8 cellular contexts compared by ENCODE assay signal in genomic region chr11:59102259-59102765, GRCh38. TPM values are rescaled to one million over a fixed set of nuclear protein-coding genes. Genes with fewer than 3 reads are reported as not detected.
DNase-seq lines count a peak whose midpoint lies in the region; ATAC-seq and TF ChIP-seq lines count a peak whose summit lies in the region.

No MANE protein-coding gene starts in this region.

- DNase-seq in OCI-LY7 (ENCODE audit: low spot score) = peak; percentile 94
- peak; percentile 69 for DNase-seq in activated naive CD4-positive, alpha-beta T cell treated with Interleukin-2 at 50 U/mL for 16 hours
- peak; percentile 22 to 68 (median 38) for DNase-seq in heart left ventricle
- peak; percentile 80 for DNase-seq in retina
- DNase-seq in WERI-Rb-1 = no peak
- DNase-seq in NCI-H1694 treated with DMSO at 0.1 percent for 48 hours (lab: John Stamatoyannopoulos, UW) = no peak

- peaks cover 50% of the 10 kb centered on the region; the same call in 1 of the 2 replicates for H3K79me2 ChIP-seq in OCI-LY7 (ENCODE audit: insufficient read depth, low read depth, low read length)

- peaks cover 86% of the 10 kb centered on the region for H3K4me1 ChIP-seq in OCI-LY7 (ENCODE audit: insufficient read depth, low read length, poor library complexity, severe bottlenecking)
- peaks cover 0 to 17% (median 6%) of the 10 kb centered on the region in 12 donors for H3K4me1 ChIP-seq in heart left ventricle

- no peaks in the 10 kb centered on the region for H3K36me3 ChIP-seq in OCI-LY7 (ENCODE audit: insufficient read depth, low read length)
- H3K36me3 ChIP-seq in heart left ventricle = no peaks in the 10 kb centered on the region
- no peaks in the 10 kb centered on the region for H3K36me3 ChIP-seq in WERI-Rb-1

- CTCF ChIA-PET in OCI-LY7 (lab: Charles Lee; ENCODE audit: unreplicated experiment) = no interaction called here

- POLR2A ChIA-PET in OCI-LY7 (lab: Charles Lee) = interaction anchor here (0.6 to 2.0 kb wide), 5 partner anchors 14 to 567 kb away, joined by 3 to 8 read pairs (median 5); no protein-coding TSS in a partner anchor

- peak; percentile 73 for ATAC-seq in GM18502 (IDR thresholded peaks at IDR 0.05; ENCODE audit: poor library complexity, unreplicated experiment)
- ATAC-seq in HG02798 (IDR thresholded peaks at IDR 0.05; ENCODE audit: poor library complexity, unreplicated experiment) = peak; percentile 69
- ATAC-seq in heart left ventricle = peak in 1 of 4 donors; percentile 44

- H2AFZ ChIP-seq in OCI-LY7 (ENCODE audit: low read length) = peak overlapping the region; percentile 62; the same call in 1 of the 2 replicates

- H3K27me3 ChIP-seq in heart left ventricle (peaks cover 0 to 43% (median 19%) of the 10 kb centered on the region in 9 donors), WERI-Rb-1 (ENCODE audit: insufficient read depth, low read depth, severe bottlenecking) (peaks cover 19% of the 10 kb centered on the region)

- TF ChIP-seq CTCF in OCI-LY7 (conservative IDR thresholded peaks at IDR 0.05; ENCODE audit: low read length) (peak; percentile 69), heart left ventricle (IDR thresholded peaks at IDR 0.05) (peak in 7 of 12 donors; percentile 7 to 28 (median 19)), WERI-Rb-1 (IDR thresholded peaks at IDR 0.05; ENCODE audit: low read depth, low read length) (no peak)

- 8 to 11% (median 9%) methylated on average over 23 of the region's 23 CpGs for WGBS in heart left ventricle, 4 donors

- H3K4me2 ChIP-seq in OCI-LY7 (ENCODE audit: low read length) = peak overlapping the region; percentile 99

- BruUV-seq in OCI-LY7 (replicated peaks; lab: Mats Ljungman, UMichigan) = no TSS peak

- no peak for TF ChIP-seq POLR2A in heart left ventricle (IDR thresholded peaks at IDR 0.05)

- H4K20me1 ChIP-seq in OCI-LY7 (ENCODE audit: insufficient read depth, low read length) = no peaks in the 10 kb centered on the region

- H3K9me3 ChIP-seq in OCI-LY7 (ENCODE audit: low read length) = no peaks in the 10 kb centered on the region
- H3K9me3 ChIP-seq in heart left ventricle = no peaks in the 10 kb centered on the region
- no peaks in the 10 kb centered on the region for H3K9me3 ChIP-seq in WERI-Rb-1 (ENCODE audit: severe bottlenecking)

- intact Hi-C loops in OCI-LY7 (cut with micrococcal nuclease; ENCODE audit: unreplicated experiment) (loop anchor here (1.0 to 2.0 kb wide), 3 partner anchors 26 to 49 kb away; no protein-coding TSS in a partner anchor), heart left ventricle (cut with DNase I) (loop anchor here in 1 of 10 donors (5.0 kb wide), 2 partner anchors 35 to 55 kb away; no protein-coding TSS in a partner anchor)

- H3K9me2 ChIP-seq in OCI-LY7 (ENCODE audit: insufficient read depth, low read length) = no peaks in the 10 kb centered on the region

- peak overlapping the region; percentile 89 for H3K27ac ChIP-seq in OCI-LY7 (ENCODE audit: low read depth, low read length, poor library complexity, severe bottlenecking)
- H3K27ac ChIP-seq in heart left ventricle = no peak overlapping the region
- no peak overlapping the region for H3K27ac ChIP-seq in WERI-Rb-1

- H3K4me3 ChIP-seq in OCI-LY7 (ENCODE audit: low read depth, low read length, poor library complexity, severe bottlenecking) (peak overlapping the region; percentile 71), heart left ventricle (peak overlapping the region in 9 of 12 donors; percentile 1 to 54 (median 17)), WERI-Rb-1 (ENCODE audit: low read depth, low read length) (no peak overlapping the region)

RNA-seq across cellular contexts. Expression of gene FAM111B, which starts 4.7 kb away (rescaled TPM):
- 30.3 and 37.6 TPM in 2 replicates for total RNA-seq in OCI-LY7 (2014; rRNA removed; shearing (Covaris generic))
- total RNA-seq in OCI-LY7 (2022) (38.1 and 39.8 TPM in 2 replicates), heart left ventricle (1 to 10 TPM in 1 of 9 donors, under 1 TPM in 5, not detected in 3; 0.28 to 4.8 (median 0.41) TPM)
- polyA plus RNA-seq in heart left ventricle = under 1 TPM in 1 of 2 donors, not detected in 1; 0.18 TPM

RNA-seq across cellular contexts. Expression of gene GLYATL1B, which starts 16.2 kb away (rescaled TPM):
- 0.59 TPM in 1 of 2 replicates, not detected in the other for total RNA-seq in OCI-LY7 (2014; rRNA removed; shearing (Covaris generic))
- total RNA-seq in OCI-LY7 (2022) (not detected in 2 replicates), heart left ventricle (not detected)
- polyA plus RNA-seq in heart left ventricle = not detected

RNA-seq across cellular contexts. Expression of gene FAM111A, which starts 40.3 kb away (rescaled TPM):
- total RNA-seq in OCI-LY7 (2014; rRNA removed; shearing (Covaris generic)) = 80.8 and 83.9 TPM in 2 replicates
- total RNA-seq in OCI-LY7 (2022) = 93.7 and 99.8 TPM in 2 replicates
- 10 to 100 TPM in 3 of 9 donors, 1 to 10 TPM in 6; 4.1 to 38.3 (median 9.1) TPM for total RNA-seq in heart left ventricle
- 1 to 10 TPM; 3.3 to 8.0 TPM for polyA plus RNA-seq in heart left ventricle

Comparison
In these comparisons a context has a peak if more than half of its experiments do, and no peak if none do; other contexts are left out.
1. DNase-seq: peak in OCI-LY7 (single experiment), activated naive CD4-positive, alpha-beta T cell treated with Interleukin-2 at 50 U/mL for 16 hours (single experiment), heart left ventricle (5 of 5) and retina (single experiment); none in WERI-Rb-1 (single experiment) and NCI-H1694 treated with DMSO at 0.1 percent for 48 hours (single experiment).
2. RNA of gene FAM111B, which starts 4.7 kb away (total RNA-seq): 30.3 to 39.8 TPM in OCI-LY7; 0.28 to 4.8 TPM in heart left ventricle; every median in the first group is over 4 times any median in the second.